12 cellular contexts compared by ENCODE assay signal in genomic region chr2:11499081-11499743, GRCh38. TPM values are rescaled to one million over a fixed set of nuclear protein-coding genes. Genes with fewer than 3 reads are reported as not detected.
DNase-seq lines count a peak whose midpoint lies in the region; ATAC-seq and TF ChIP-seq lines count a peak whose summit lies in the region.
"Had no signal": no experiment of that assay in that cellular context is flagged by ENCODE, and none has a peak within 500 bp of the region (broad histone marks: within the 10 kb centered on the region; RNA-seq: fewer than 3 reads in every experiment).

No MANE protein-coding gene starts in this region.

- H3K9me3 ChIP-seq in OCI-LY1 (ENCODE audit: low read length) (0 out of 2 replicates have a peak, but pooled peaks cover 6% of the 10 kb centered on the region), right cardiac atrium (ENCODE audit: control insufficient read depth, low read length) (no peaks in the 10 kb centered on the region)

- WGBS in right cardiac atrium, result 25% methylated on average over 4 of the region's 4 CpGs

- intact Hi-C loops in right cardiac atrium (cut with DNase I), result no loop called here
- intact Hi-C loops in activated T-helper 2 cell treated with anti-CD3 and anti-CD28 coated beads, Interferon-gamma antibody, Interleukin-2, Interleukin-4, amounts not matched to agents 10 μg/mL and 5 μg/mL and 100 μg/mL, durations not matched to agents 14 hours and 24 hours and 36 hours (cut with micrococcal nuclease), result no loop called here

- no peaks in the 10 kb centered on the region for H3K79me2 ChIP-seq in OCI-LY1 (ENCODE audit: insufficient read depth, low read length)

- no peaks in the 10 kb centered on the region for H3K9me2 ChIP-seq in OCI-LY1 (ENCODE audit: low read depth, low read length)

- no peaks in the 10 kb centered on the region for H3K9me3 Mint-ChIP-seq in activated T-helper 2 cell treated with anti-CD3 and anti-CD28 coated beads, Interferon-gamma antibody, Interleukin-2, Interleukin-4, amounts not matched to agents 10 μg/mL and 5 μg/mL and 100 μg/mL, durations not matched to agents 14 hours and 24 hours and 36 hours

- no peak for TF ChIP-seq CTCF in OCI-LY1 (IDR thresholded peaks at IDR 0.05; ENCODE audit: low read length)

- H3K4me3 ChIP-seq in OCI-LY1 (ENCODE audit: low read depth, low read length, poor library complexity, severe bottlenecking), result no peak overlapping the region
- H3K4me3 ChIP-seq in right cardiac atrium (ENCODE audit: low read length), result no peak overlapping the region
- H3K4me3 ChIP-seq: skin epidermis, upper lobe of left lung had no signal

- no peaks in the 10 kb centered on the region for H3K36me3 Mint-ChIP-seq in activated T-helper 2 cell treated with anti-CD3 and anti-CD28 coated beads, Interferon-gamma antibody, Interleukin-2, Interleukin-4, amounts not matched to agents 10 μg/mL and 5 μg/mL and 100 μg/mL, durations not matched to agents 14 hours and 24 hours and 36 hours (ENCODE audit: low read depth)

- peak; percentile 87 for DNase-seq in Ammon's horn (ENCODE audit: low spot score)
- DNase-seq in right cardiac atrium, result no peak
- peak; percentile 22 for DNase-seq in occipital lobe (lab: John Stamatoyannopoulos, UW)
- no peak for DNase-seq in NCI-H226
- no peak for DNase-seq in activated T-helper 2 cell treated with anti-CD3 and anti-CD28 coated beads, Interferon-gamma antibody, Interleukin-2, Interleukin-4, amounts not matched to agents 10 μg/mL and 5 μg/mL and 100 μg/mL, durations not matched to agents 14 hours and 24 hours and 36 hours (ENCODE audit: low spot score)
- no peak for DNase-seq in AG08395 (ENCODE audit: low spot score)
- DNase-seq: activated CD4-positive, CD25-positive, alpha-beta regulatory T cell; NCI-H748 treated with DMSO at 0.1 percent for 48 hours; upper lobe of left lung had no signal

- H3K27me3 ChIP-seq in OCI-LY1 (ENCODE audit: insufficient read depth, low read length), result no peaks in the 10 kb centered on the region
- no peaks in the 10 kb centered on the region for H3K27me3 ChIP-seq in right cardiac atrium (ENCODE audit: control insufficient read depth, insufficient read depth)
- H3K27me3 ChIP-seq: upper lobe of left lung had no signal

- no peak overlapping the region for H2AFZ ChIP-seq in OCI-LY1 (ENCODE audit: low read length)

- no peaks in the 10 kb centered on the region for H3F3A ChIP-seq in OCI-LY1 (ENCODE audit: insufficient read depth, low read length)

- H3K4me1 Mint-ChIP-seq in activated T-helper 2 cell treated with anti-CD3 and anti-CD28 coated beads, Interferon-gamma antibody, Interleukin-2, Interleukin-4, amounts not matched to agents 10 μg/mL and 5 μg/mL and 100 μg/mL, durations not matched to agents 14 hours and 24 hours and 36 hours (ENCODE audit: low read depth), result peaks cover 5% of the 10 kb centered on the region

- no peak for ATAC-seq in right cardiac atrium
- ATAC-seq in GM21447 (IDR thresholded peaks at IDR 0.05; ENCODE audit: unreplicated experiment), result no peak

- no peaks in the 10 kb centered on the region for H4K20me1 ChIP-seq in OCI-LY1 (ENCODE audit: insufficient read depth, low read length)

- no peak overlapping the region for H3K4me3 Mint-ChIP-seq in activated T-helper 2 cell treated with anti-CD3 and anti-CD28 coated beads, Interferon-gamma antibody, Interleukin-2, Interleukin-4, amounts not matched to agents 10 μg/mL and 5 μg/mL and 100 μg/mL, durations not matched to agents 14 hours and 24 hours and 36 hours (ENCODE audit: low read depth)

- H3K27ac ChIP-seq in OCI-LY1 (ENCODE audit: low read depth, low read length, poor library complexity, severe bottlenecking) (peak overlapping the region; percentile 19), right cardiac atrium (ENCODE audit: low read length) (peak overlapping the region; percentile 29)
- H3K27ac ChIP-seq: upper lobe of left lung had no signal

- H3K4me1 ChIP-seq in OCI-LY1 (ENCODE audit: insufficient read depth, low read length, severe bottlenecking) (peaks cover 27% of the 10 kb centered on the region), right cardiac atrium (ENCODE audit: control insufficient read depth, insufficient read depth, low read length) (no peaks in the 10 kb centered on the region)

- peaks cover 8% of the 10 kb centered on the region for H3K27me3 Mint-ChIP-seq in activated T-helper 2 cell treated with anti-CD3 and anti-CD28 coated beads, Interferon-gamma antibody, Interleukin-2, Interleukin-4, amounts not matched to agents 10 μg/mL and 5 μg/mL and 100 μg/mL, durations not matched to agents 14 hours and 24 hours and 36 hours (ENCODE audit: low read depth)

- H3K36me3 ChIP-seq in OCI-LY1 (ENCODE audit: insufficient read depth, low read length), result peaks cover 4% of the 10 kb centered on the region; the same call in 1 of the 2 replicates
- H3K36me3 ChIP-seq: upper lobe of left lung had no signal

- H3K27ac Mint-ChIP-seq in activated T-helper 2 cell treated with anti-CD3 and anti-CD28 coated beads, Interferon-gamma antibody, Interleukin-2, Interleukin-4, amounts not matched to agents 10 μg/mL and 5 μg/mL and 100 μg/mL, durations not matched to agents 14 hours and 24 hours and 36 hours, result no peak overlapping the region

- no peak overlapping the region for H3K9ac ChIP-seq in OCI-LY1 (ENCODE audit: low read length)

- peak overlapping the region; percentile 41; the same call in 1 of the 2 replicates for H3K4me2 ChIP-seq in OCI-LY1 (ENCODE audit: low read length)

RNA-seq across cellular contexts. Expression of gene E2F6, which starts 33.3 kb away (rescaled TPM):
- total RNA-seq in right cardiac atrium (10 to 100 TPM; 15.7 to 19.9 (median 16.2) TPM), occipital lobe (13.3 TPM)
- polyA plus RNA-seq in right cardiac atrium, result 10.9 TPM
- 16.8 and 18.2 TPM in 2 replicates for total RNA-seq in activated T-helper 2 cell treated with anti-CD3 and anti-CD28 coated beads, Interferon-gamma antibody, Interleukin-2, Interleukin-4, amounts not matched to agents 10 μg/mL and 5 μg/mL and 100 μg/mL, durations not matched to agents 14 hours and 24 hours and 36 hours

RNA-seq across cellular contexts. Expression of gene GREB1, which starts 34.6 kb away (rescaled TPM):
- total RNA-seq in right cardiac atrium (10 to 100 TPM in 3 of 4 donors, 1 to 10 TPM in 1; 7.3 to 17.7 (median 11.1) TPM), occipital lobe (1.4 TPM)
- polyA plus RNA-seq in right cardiac atrium, result 4.6 TPM
- total RNA-seq in activated T-helper 2 cell treated with anti-CD3 and anti-CD28 coated beads, Interferon-gamma antibody, Interleukin-2, Interleukin-4, amounts not matched to agents 10 μg/mL and 5 μg/mL and 100 μg/mL, durations not matched to agents 14 hours and 24 hours and 36 hours, result 0.23 and 0.25 TPM in 2 replicates

Comparison
In these comparisons a context has a peak if more than half of its experiments do, and no peak if none do; other contexts are left out.
1. DNase-seq: peak in Ammon's horn (single experiment) and occipital lobe (single experiment); none in right cardiac atrium (0 of 3), NCI-H226 (single experiment), activated T-helper 2 cell treated with anti-CD3 and anti-CD28 coated beads, Interferon-gamma antibody, Interleukin-2, Interleukin-4, amounts not matched to agents 10 μg/mL and 5 μg/mL and 100 μg/mL, durations not matched to agents 14 hours and 24 hours and 36 hours (single experiment) and AG08395 (single experiment).